32 cellular contexts compared by ENCODE assay signal in genomic region chr7:78007231-78007630, GRCh38.
"Had no signal": no experiment of that assay in that cellular context is flagged by ENCODE, and none has a peak within 500 bp of the region (broad histone marks: within the 10 kb centered on the region; RNA-seq: fewer than 3 reads in every experiment).

No MANE protein-coding gene starts in this region.

- H3K27ac ChIP-seq: adrenal gland, ascending aorta, body of pancreas, brain microvascular endothelial cell, breast epithelium, cardiac muscle cell had no signal

- H3K27me3 ChIP-seq: adrenal gland, ascending aorta, body of pancreas, brain microvascular endothelial cell, breast epithelium, cardiac muscle cell had no signal

- H3K4me1 ChIP-seq: adrenal gland, body of pancreas, breast epithelium had no signal

- FAIRE-seq: astrocyte, bronchial epithelial cell had no signal

- H3K36me3 ChIP-seq: adrenal gland, ascending aorta, brain microvascular endothelial cell, breast epithelium, cardiac muscle cell had no signal

- H3K4me3 ChIP-seq: adrenal gland, ascending aorta, body of pancreas, breast epithelium, cardiac muscle cell had no signal

- H3K9me3 ChIP-seq: adrenal gland, ascending aorta, body of pancreas, breast epithelium had no signal

- DNase-seq: activated effector memory CD4-positive, alpha-beta T cell treated with anti-CD3 and anti-CD28 coated beads, Interleukin-2, amount 50 U/mL, for 16 hours; activated effector memory CD4-positive, alpha-beta T cell treated with Interleukin-2 at 50 U/mL for 16 hours; activated gamma-delta T cell; activated gamma-delta T cell treated with Interleukin-2 at 50 U/mL for 16 hours; activated naive CD4-positive, alpha-beta T cell; activated naive CD4-positive, alpha-beta T cell treated with anti-CD3 and anti-CD28 coated beads for 36 hours; activated naive CD4-positive, alpha-beta T cell treated with anti-CD3 and anti-CD28 coated beads, Interleukin-2, amount 10 ng/mL, durations not matched to agents 7 days and 5 days; activated naive CD4-positive, alpha-beta T cell treated with anti-CD3 and anti-CD28 coated beads, Interleukin-2, amount 50 U/mL, for 16 hours; activated naive CD4-positive, alpha-beta T cell treated with Interleukin-2 at 50 U/mL for 16 hours; activated naive CD8-positive, alpha-beta T cell treated with anti-CD3 and anti-CD28 coated beads for 36 hours; activated naive CD8-positive, alpha-beta T cell treated with anti-CD3 and anti-CD28 coated beads, Interleukin-2, amount 10 ng/mL, durations not matched to agents 7 days and 5 days; activated naive CD8-positive, alpha-beta T cell treated with anti-CD3 and anti-CD28 coated beads, Interleukin-2, amount 50 U/mL, for 24 hours; activated T-cell treated with anti-CD3 and anti-CD28 coated beads, Interleukin-2, amount 50 U/mL, for 1 hour; activated T-cell treated with anti-CD3 and anti-CD28 coated beads, Interleukin-2, amount 50 U/mL, for 24 hours; activated T-cell treated with anti-CD3 and anti-CD28 coated beads, Interleukin-2, amount 50 U/mL, for 4 hours; activated T-cell treated with anti-CD3 and anti-CD28 coated beads, Interleukin-2, amount 50 U/mL, for 48 hours; activated T-cell treated with anti-CD3 and anti-CD28 coated beads, Interleukin-2, amount 50 U/mL, for 72 hours; adrenal gland; amniotic stem cell; amygdala; anterior cingulate cortex; aorta; body of pancreas; brain microvascular endothelial cell; caudate nucleus; central memory CD4-positive, alpha-beta T cell; cerebellar nuclear complex had no signal
